In genomic region chr22:48397531-48398180, GRCh38 we compare ENCODE assay signal across 18 cellular contexts.
DNase-seq lines count a peak whose midpoint lies in the region; ATAC-seq, FAIRE-seq and TF ChIP-seq lines count a peak whose summit lies in the region.
"Had no signal": no experiment of that assay in that cellular context is flagged by ENCODE, and none has a peak within 500 bp of the region (broad histone marks: within the 10 kb centered on the region; RNA-seq: fewer than 3 reads in every experiment).

No MANE protein-coding gene starts in this region.

- H3K9me3 ChIP-seq in HepG2 (ENCODE audit: low read length) = no peaks in the 10 kb centered on the region
- no peaks in the 10 kb centered on the region for H3K9me3 ChIP-seq in right lobe of liver
- H3K9me3 ChIP-seq: BE2C, HAP-1 had no signal

- H3K4me2 ChIP-seq in HepG2 (ENCODE audit: low read depth, low read length) = no peak overlapping the region

- no peaks in the 10 kb centered on the region; the same call in 1 of the 2 replicates for H3K4me1 Mint-ChIP-seq in WTC11
- H3K4me1 Mint-ChIP-seq in activated T-cell treated with anti-CD3 and anti-CD28 coated beads, Interleukin-2, amount 50 U/mL, for 72 hours (ENCODE audit: low read depth) = no peaks in the 10 kb centered on the region
- H3K4me1 Mint-ChIP-seq: CD4-positive, alpha-beta memory T cell; IgD-negative memory B cell had no signal

- H3K27ac ChIP-seq in HepG2 (ENCODE audit: extremely low read length, insufficient read depth, low read length) (no peak overlapping the region), right lobe of liver (peak overlapping the region in 1 of 3 donors; percentile 73)
- H3K27ac ChIP-seq: C4-2B had no signal

- H3K9me3 Mint-ChIP-seq in WTC11 = 0 out of 2 replicates have a peak, but pooled peaks cover 4% of the 10 kb centered on the region
- no peaks in the 10 kb centered on the region for H3K9me3 Mint-ChIP-seq in activated T-cell treated with anti-CD3 and anti-CD28 coated beads, Interleukin-2, amount 50 U/mL, for 72 hours
- H3K9me3 Mint-ChIP-seq: IgD-negative memory B cell had no signal

- intact Hi-C loops in HepG2 (cut with micrococcal nuclease; ENCODE audit: unreplicated experiment) (no loop called here), right lobe of liver (cut with DNase I) (no loop called here)

- ATAC-seq in HepG2 = no peak
- no peak for ATAC-seq in right lobe of liver
- ATAC-seq in WTC11 = no peak
- no peak for ATAC-seq in activated T-cell treated with anti-CD3 and anti-CD28 coated beads, Interleukin-2, amount 50 U/mL, for 72 hours (replicated peaks in 1 of 2)

- 69% methylated on average over 10 of the region's 16 CpGs for WGBS in HepG2 (ENCODE audit: low lambda C conversion rate)
- 80% methylated on average over 8 of the region's 16 CpGs for WGBS in right lobe of liver (ENCODE audit: insufficient coverage, low coverage, low lambda C conversion rate, missing lambda C conversion rate)

- no peak overlapping the region for H3K9ac ChIP-seq in HepG2 (ENCODE audit: insufficient read depth, low read depth, low read length)

- no peak for FAIRE-seq in HepG2 (lab: Jason Lieb, UNC)
- FAIRE-seq: A204.1, G401.6, GM12891 had no signal

- no peaks in the 10 kb centered on the region; the same call in 1 of the 2 replicates for H3K27me3 Mint-ChIP-seq in WTC11 (ENCODE audit: low read depth)
- H3K27me3 Mint-ChIP-seq in activated T-cell treated with anti-CD3 and anti-CD28 coated beads, Interleukin-2, amount 50 U/mL, for 72 hours (ENCODE audit: low read depth) = no peaks in the 10 kb centered on the region

- TF ChIP-seq CTCF in HepG2 (CRISPR knock-in tag; IDR thresholded peaks at IDR 0.05) (no peak), right lobe of liver (IDR thresholded peaks at IDR 0.05) (no peak), WTC11 (IDR thresholded peaks at IDR 0.05) (no peak)

- no peaks in the 10 kb centered on the region for H4K20me1 ChIP-seq in HepG2 (ENCODE audit: insufficient read depth, low read length)

- no peaks in the 10 kb centered on the region for H3K79me2 ChIP-seq in HepG2 (ENCODE audit: insufficient read depth, low read length)

- H2AFZ ChIP-seq in HepG2 (ENCODE audit: low read length) = no peak overlapping the region

- no peak for DNase-seq in HepG2 (ENCODE audit: low spot score)
- no peak for DNase-seq in right lobe of liver
- no peak for DNase-seq in WTC11 (ENCODE audit: low spot score)
- DNase-seq in mesenteric fat pad (ENCODE audit: low spot score) = peak; percentile 62
- DNase-seq in ureter (ENCODE audit: low spot score) = peak; percentile 10
- no peak for DNase-seq in activated T-cell treated with anti-CD3 and anti-CD28 coated beads, Interleukin-2, amount 50 U/mL, for 72 hours
- DNase-seq in GOT3 (lab: John Stamatoyannopoulos, UW) = no peak
- DNase-seq in medulla oblongata (ENCODE audit: extremely low spot score) = no peak
- DNase-seq: BE2C; CD4-positive, alpha-beta memory T cell; DMS79 treated with DMSO at 0.1 percent for 48 hours; EL had no signal

- TF ChIP-seq EP300 in HepG2 (IDR thresholded peaks at IDR 0.05; ENCODE audit: low read depth in 2 of 2, low read length in 2 of 2) (no peak), HepG2 (CRISPR knock-in tag; IDR thresholded peaks at IDR 0.05; ENCODE audit: borderline replicate concordance) (no peak)

- H3K4me3 ChIP-seq in HepG2 (replicated peaks in 1 of 3; ENCODE audit: insufficient read depth in 1 of 3, low read depth in 2 of 3, low read length in 3 of 3) = no peak overlapping the region
- no peak overlapping the region for H3K4me3 ChIP-seq in right lobe of liver
- H3K4me3 ChIP-seq: HAP-1 had no signal

- POLR2A ChIA-PET in HepG2 (lab: Yijun Ruan, JAX) = no interaction called here
- POLR2A ChIA-PET in WTC11 (lab: Charles Lee) = no interaction called here

- CTCF ChIA-PET in HepG2 (lab: Yijun Ruan, JAX; ENCODE audit: low intra/inter-chr PET ratio, low total read pairs) = no interaction called here
- CTCF ChIA-PET in WTC11 (lab: Charles Lee) = no interaction called here

- TF ChIP-seq POLR2A in HepG2 (IDR thresholded peaks at IDR 0.05; ENCODE audit: insufficient read depth in 1 of 2, low read depth in 2 of 2, low read length in 2 of 2) (no peak), right lobe of liver (IDR thresholded peaks at IDR 0.05) (no peak)

- no TSS peak for BruUV-seq in HepG2 (replicated peaks; lab: Mats Ljungman, UMichigan)

- peaks cover 14% of the 10 kb centered on the region for H3K4me1 ChIP-seq in HepG2 (ENCODE audit: insufficient read depth, low read length)
- H3K4me1 ChIP-seq in right lobe of liver = no peaks in the 10 kb centered on the region
- H3K4me1 ChIP-seq: BE2C, HAP-1 had no signal

- H3K27me3 ChIP-seq in HepG2 (ENCODE audit: control insufficient read depth in 1 of 2, insufficient read depth in 2 of 2, low read length in 2 of 2) (peaks cover 0 to 32% of the 10 kb centered on the region in 2 experiments; a peak in 1 of 5 replicates), right lobe of liver (no peaks in the 10 kb centered on the region)
- H3K27me3 ChIP-seq: BE2C had no signal

- no peaks in the 10 kb centered on the region for H3K36me3 ChIP-seq in HepG2 (replicated peaks in 1 of 2; ENCODE audit: control insufficient read depth in 1 of 2, insufficient read depth in 2 of 2, low read length in 2 of 2)
- no peaks in the 10 kb centered on the region for H3K36me3 ChIP-seq in right lobe of liver
- H3K36me3 ChIP-seq: BE2C, HAP-1 had no signal

- TF ChIP-seq RAD21 in HepG2 (CRISPR knock-in tag; IDR thresholded peaks at IDR 0.05) = no peak

- H3K27ac Mint-ChIP-seq in WTC11 = peak overlapping the region; percentile 54; the same call in 1 of the 2 replicates
- H3K27ac Mint-ChIP-seq in activated T-cell treated with anti-CD3 and anti-CD28 coated beads, Interleukin-2, amount 50 U/mL, for 72 hours = no peak overlapping the region
- H3K27ac Mint-ChIP-seq: CD4-positive, alpha-beta memory T cell; IgD-negative memory B cell had no signal

- H3K4me3 Mint-ChIP-seq in WTC11 = no peak overlapping the region
- H3K4me3 Mint-ChIP-seq in activated T-cell treated with anti-CD3 and anti-CD28 coated beads, Interleukin-2, amount 50 U/mL, for 72 hours = no peak overlapping the region
- H3K4me3 Mint-ChIP-seq: CD4-positive, alpha-beta memory T cell; IgD-negative memory B cell had no signal

- in situ Hi-C loops in HepG2 (cut with HindIII; ENCODE audit: extremely low pct_ligation_motif_present, low pct_unique_long_range_greater_than_20kb) = no loop called here

- no peaks in the 10 kb centered on the region for H3K36me3 Mint-ChIP-seq in WTC11
- no peaks in the 10 kb centered on the region for H3K36me3 Mint-ChIP-seq in activated T-cell treated with anti-CD3 and anti-CD28 coated beads, Interleukin-2, amount 50 U/mL, for 72 hours (ENCODE audit: insufficient read depth in 2 of 2)
- H3K36me3 Mint-ChIP-seq: CD4-positive, alpha-beta memory T cell; IgD-negative memory B cell had no signal

TF ChIP-seq in HepG2, 621 proteins besides CTCF, POLR2A, EP300 and RAD21:
- peak; percentile 72 for TF ChIP-seq MNT (IDR thresholded peaks at IDR 0.05)
- no peak for TF ChIP-seq ZNF350 (CRISPR knock-in tag; IDR thresholded peaks at IDR 0.05; ENCODE audit: borderline replicate concordance, low read depth)

TF ChIP-seq in WTC11, 78 proteins besides CTCF, POLR2A, EP300 and RAD21 (continues in another document):
- TF ChIP-seq EMX1 (CRISPR knock-in tag; IDR thresholded peaks at IDR 0.05) (no peak), TP53 (CRISPR knock-in tag; IDR thresholded peaks at IDR 0.05) (no peak), CREB1 (CRISPR knock-in tag; IDR thresholded peaks at IDR 0.05) (no peak), MXD4 (CRISPR knock-in tag; IDR thresholded peaks at IDR 0.05; ENCODE audit: borderline replicate concordance) (no peak), HMGA2 (CRISPR knock-in tag; IDR thresholded peaks at IDR 0.05) (no peak), ZNF396 (CRISPR knock-in tag; IDR thresholded peaks at IDR 0.05; ENCODE audit: borderline replicate concordance) (no peak), ELF4 (CRISPR knock-in tag; IDR thresholded peaks at IDR 0.05; ENCODE audit: low read depth) (no peak), PRRX2 (CRISPR knock-in tag; IDR thresholded peaks at IDR 0.05) (no peak), NR3C1 (CRISPR knock-in tag; conservative IDR thresholded peaks at IDR 0.05; ENCODE audit: low read depth) (no peak), IRF2 (CRISPR knock-in tag; IDR thresholded peaks at IDR 0.05; ENCODE audit: borderline replicate concordance, low read depth) (no peak)
- TF ChIP-seq, protein P1, sequence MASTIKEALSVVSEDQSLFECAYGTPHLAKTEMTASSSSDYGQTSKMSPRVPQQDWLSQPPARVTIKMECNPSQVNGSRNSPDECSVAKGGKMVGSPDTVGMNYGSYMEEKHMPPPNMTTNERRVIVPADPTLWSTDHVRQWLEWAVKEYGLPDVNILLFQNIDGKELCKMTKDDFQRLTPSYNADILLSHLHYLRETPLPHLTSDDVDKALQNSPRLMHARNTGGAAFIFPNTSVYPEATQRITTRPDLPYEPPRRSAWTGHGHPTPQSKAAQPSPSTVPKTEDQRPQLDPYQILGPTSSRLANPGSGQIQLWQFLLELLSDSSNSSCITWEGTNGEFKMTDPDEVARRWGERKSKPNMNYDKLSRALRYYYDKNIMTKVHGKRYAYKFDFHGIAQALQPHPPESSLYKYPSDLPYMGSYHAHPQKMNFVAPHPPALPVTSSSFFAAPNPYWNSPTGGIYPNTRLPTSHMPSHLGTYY (CRISPR knock-in tag; IDR thresholded peaks at IDR 0.05) = no peak
- TF ChIP-seq, protein P2, sequence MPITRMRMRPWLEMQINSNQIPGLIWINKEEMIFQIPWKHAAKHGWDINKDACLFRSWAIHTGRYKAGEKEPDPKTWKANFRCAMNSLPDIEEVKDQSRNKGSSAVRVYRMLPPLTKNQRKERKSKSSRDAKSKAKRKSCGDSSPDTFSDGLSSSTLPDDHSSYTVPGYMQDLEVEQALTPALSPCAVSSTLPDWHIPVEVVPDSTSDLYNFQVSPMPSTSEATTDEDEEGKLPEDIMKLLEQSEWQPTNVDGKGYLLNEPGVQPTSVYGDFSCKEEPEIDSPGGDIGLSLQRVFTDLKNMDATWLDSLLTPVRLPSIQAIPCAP (CRISPR knock-in tag; IDR thresholded peaks at IDR 0.05) = no peak
- TF ChIP-seq, protein P3, sequence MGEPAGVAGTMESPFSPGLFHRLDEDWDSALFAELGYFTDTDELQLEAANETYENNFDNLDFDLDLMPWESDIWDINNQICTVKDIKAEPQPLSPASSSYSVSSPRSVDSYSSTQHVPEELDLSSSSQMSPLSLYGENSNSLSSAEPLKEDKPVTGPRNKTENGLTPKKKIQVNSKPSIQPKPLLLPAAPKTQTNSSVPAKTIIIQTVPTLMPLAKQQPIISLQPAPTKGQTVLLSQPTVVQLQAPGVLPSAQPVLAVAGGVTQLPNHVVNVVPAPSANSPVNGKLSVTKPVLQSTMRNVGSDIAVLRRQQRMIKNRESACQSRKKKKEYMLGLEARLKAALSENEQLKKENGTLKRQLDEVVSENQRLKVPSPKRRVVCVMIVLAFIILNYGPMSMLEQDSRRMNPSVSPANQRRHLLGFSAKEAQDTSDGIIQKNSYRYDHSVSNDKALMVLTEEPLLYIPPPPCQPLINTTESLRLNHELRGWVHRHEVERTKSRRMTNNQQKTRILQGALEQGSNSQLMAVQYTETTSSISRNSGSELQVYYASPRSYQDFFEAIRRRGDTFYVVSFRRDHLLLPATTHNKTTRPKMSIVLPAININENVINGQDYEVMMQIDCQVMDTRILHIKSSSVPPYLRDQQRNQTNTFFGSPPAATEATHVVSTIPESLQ (CRISPR knock-in tag; IDR thresholded peaks at IDR 0.05) = no peak

Comparison
In these comparisons a context has a peak if more than half of its experiments do, and no peak if none do; other contexts are left out.
1. DNase-seq: peak in mesenteric fat pad (single experiment) and ureter (single experiment); none in HepG2 (single experiment), right lobe of liver (0 of 3), WTC11 (single experiment), activated T-cell treated with anti-CD3 and anti-CD28 coated beads, Interleukin-2, amount 50 U/mL, for 72 hours (0 of 2), GOT3 (single experiment) and medulla oblongata (single experiment).